23 cellular contexts compared by ENCODE assay signal in the genomic region with DNA sequence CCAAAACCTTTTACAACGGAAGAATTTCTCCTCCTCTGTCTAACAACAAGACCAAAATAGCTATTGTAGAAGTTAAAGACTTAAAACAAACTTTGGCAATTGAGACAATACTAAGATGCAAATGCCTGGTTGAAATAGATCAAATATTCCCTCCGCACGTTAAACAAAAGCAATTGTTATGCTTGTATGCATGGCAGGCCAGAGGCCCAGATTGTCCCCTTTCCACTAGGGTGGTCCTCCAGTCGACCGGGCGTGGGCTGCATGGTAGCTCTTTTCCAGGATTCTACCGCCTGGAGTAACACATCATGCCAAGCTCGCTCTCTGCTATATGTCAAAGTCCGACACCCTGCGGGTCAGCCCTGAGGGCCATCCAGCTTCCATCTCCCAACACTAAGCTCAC.
DNase-seq lines count a peak whose midpoint lies in the region; ATAC-seq and TF ChIP-seq lines count a peak whose summit lies in the region.
"Had no signal": no experiment of that assay in that cellular context is flagged by ENCODE, and none has a peak within 500 bp of the region (broad histone marks: within the 10 kb centered on the region; RNA-seq: fewer than 3 reads in every experiment).

No MANE protein-coding gene starts in this region.

- ATAC-seq in Right ventricle myocardium superior (ENCODE audit: poor library complexity) (no peak), Right ventricle myocardium inferior (no peak), GM21423 (IDR thresholded peaks at IDR 0.05; ENCODE audit: unreplicated experiment) (no peak)
- ATAC-seq: CD8-positive, alpha-beta T cell; Panc1 had no signal

- no peak for TF ChIP-seq CTCF in chondrocyte (IDR thresholded peaks at IDR 0.05)

- H3K36me3 Mint-ChIP-seq in chondrocyte (ENCODE audit: low read depth) = peaks cover 3% of the 10 kb centered on the region

- H3K36me3 ChIP-seq in iPS-20b (ENCODE audit: insufficient read depth, low read depth, low read length) = no peaks in the 10 kb centered on the region
- no peaks in the 10 kb centered on the region for H3K36me3 ChIP-seq in trophoblast cell (ENCODE audit: control insufficient read depth in 1 of 2, insufficient read depth in 2 of 2, low read length in 2 of 2)

- no peak overlapping the region for H4K12ac ChIP-seq in trophoblast cell (ENCODE audit: low read depth, low read length)

- H3K23ac ChIP-seq in trophoblast cell (ENCODE audit: low read length) = no peak overlapping the region

- no peak for TF ChIP-seq POLR2A in erythroblast (IDR thresholded peaks at IDR 0.05; ENCODE audit: low read length)

- H4K91ac ChIP-seq in trophoblast cell (ENCODE audit: low read depth, low read length) = no peak overlapping the region

- no peak overlapping the region for H2AK5ac ChIP-seq in trophoblast cell (ENCODE audit: low read length)

- no peak overlapping the region for H3K14ac ChIP-seq in trophoblast cell (ENCODE audit: low read length)

- H3K9ac ChIP-seq in iPS-20b (ENCODE audit: low read depth, low read length) = no peak overlapping the region
- H3K9ac ChIP-seq in trophoblast cell (ENCODE audit: low read length) = no peak overlapping the region

- H2BK12ac ChIP-seq in trophoblast cell (ENCODE audit: low read length) = peak overlapping the region; percentile 84

- no peak overlapping the region for H2AFZ ChIP-seq in trophoblast cell (ENCODE audit: insufficient read depth, low read length, poor library complexity)

- H3K4me2 ChIP-seq in trophoblast cell (ENCODE audit: low read length) = no peak overlapping the region

- H3K79me2 ChIP-seq in trophoblast cell (ENCODE audit: control insufficient read depth, insufficient read depth, low read length, poor library complexity) = no peaks in the 10 kb centered on the region

- H3K9me3 Mint-ChIP-seq in chondrocyte (ENCODE audit: low read depth) = no peaks in the 10 kb centered on the region
- H3K9me3 Mint-ChIP-seq: CD8-positive, alpha-beta T cell had no signal

- no peak overlapping the region for H3K4me3 Mint-ChIP-seq in chondrocyte (ENCODE audit: unreplicated experiment)
- H3K4me3 Mint-ChIP-seq: CD8-positive, alpha-beta T cell had no signal

- H3K18ac ChIP-seq in trophoblast cell (ENCODE audit: low read length) = no peak overlapping the region

- H2BK5ac ChIP-seq in trophoblast cell (ENCODE audit: low read depth, low read length, poor library complexity) = no peak overlapping the region

- no peak overlapping the region for H3K27ac Mint-ChIP-seq in chondrocyte (ENCODE audit: unreplicated experiment)
- H3K27ac Mint-ChIP-seq: CD8-positive, alpha-beta T cell had no signal

- H3K4ac ChIP-seq in trophoblast cell (ENCODE audit: low read depth, low read length) = no peak overlapping the region

- peaks cover 33% of the 10 kb centered on the region for H3K4me1 Mint-ChIP-seq in chondrocyte (ENCODE audit: low read depth)

- H3K27me3 Mint-ChIP-seq in chondrocyte (ENCODE audit: low read depth) = no peaks in the 10 kb centered on the region

- DNase-seq in Right ventricle myocardium superior (peak; percentile 32), Right ventricle myocardium inferior (ENCODE audit: missing footprints) (no peak), chondrocyte (ENCODE audit: low spot score) (peak; percentile 56), trophoblast cell (no peak), middle frontal gyrus (ENCODE audit: extremely low spot score, low spot score) (no peak), erythroblast (lab: John Stamatoyannopoulos, UW) (no peak)
- DNase-seq: AML-193; C1 segment of cervical spinal cord; Calu3; CD8-positive, alpha-beta T cell; DMS153; H7; KG1; NCI-H1092 treated with DMSO at 0.1 percent for 48 hours; NCI-H146; NCI-H2029; NCI-H2227 treated with DMSO at 0.1 percent for 48 hours; NCI-H510A treated with DMSO at 0.1 percent for 48 hours; NCI-H774; NK-92 treated with Interleukin-12 subunit alpha and Interleukin-12 subunit beta, amount 100 ng/mL, for 24 hours had no signal

- WGBS in trophoblast cell (ENCODE audit: extremely low coverage, insufficient coverage, insufficient read length) = no CpG with 5 or more reads among the region's 10 CpGs

- no peak overlapping the region for H3K27ac ChIP-seq in iPS-20b (ENCODE audit: low read length)
- H3K27ac ChIP-seq in trophoblast cell (ENCODE audit: low read depth, low read length) = no peak overlapping the region

- H3K4me3 ChIP-seq in iPS-20b (ENCODE audit: low read length) (peak overlapping the region; percentile 10; the same call in 1 of the 2 replicates), trophoblast cell (ENCODE audit: low read depth, low read length) (no peak overlapping the region)

- peaks cover 45% of the 10 kb centered on the region for H3K4me1 ChIP-seq in iPS-20b (ENCODE audit: insufficient read depth, low read length)
- peaks cover 10 to 14% of the 10 kb centered on the region in 2 experiments for H3K4me1 ChIP-seq in trophoblast cell (ENCODE audit: control insufficient read depth in 1 of 2, insufficient read depth in 2 of 2, low read length in 2 of 2)

- H3K9me3 ChIP-seq in iPS-20b (ENCODE audit: insufficient read depth, low read depth, low read length) (no peaks in the 10 kb centered on the region), trophoblast cell (ENCODE audit: insufficient read depth, low read depth, low read length) (no peaks in the 10 kb centered on the region)

- H3K27me3 ChIP-seq in iPS-20b (ENCODE audit: insufficient read depth, low read length) (peaks cover 8% of the 10 kb centered on the region), trophoblast cell (ENCODE audit: insufficient read depth, low read length) (no peaks in the 10 kb centered on the region)

- no peak overlapping the region for H4K8ac ChIP-seq in trophoblast cell (ENCODE audit: low read depth, low read length)

- peaks cover 10% of the 10 kb centered on the region for H3K79me1 ChIP-seq in trophoblast cell (ENCODE audit: low read length)

- H2BK120ac ChIP-seq in trophoblast cell (ENCODE audit: insufficient read depth, low read length, poor library complexity) = no peak overlapping the region

- intact Hi-C loops in Right ventricle myocardium superior (cut with DNase I) = no loop called here
- intact Hi-C loops in Right ventricle myocardium inferior (cut with DNase I) = no loop called here

Comparison
In these comparisons a context has a peak if more than half of its experiments do, and no peak if none do; other contexts are left out.
1. DNase-seq: peak in Right ventricle myocardium superior (single experiment) and chondrocyte (single experiment); none in Right ventricle myocardium inferior (single experiment), trophoblast cell (0 of 2), middle frontal gyrus (single experiment) and erythroblast (0 of 2).